ENCODE assay signal across 22 cellular contexts in genomic region chr6:81934936-81935335, GRCh38.
"Had no signal": no experiment of that assay in that cellular context is flagged by ENCODE, and none has a peak within 500 bp of the region (broad histone marks: within the 10 kb centered on the region; RNA-seq: fewer than 3 reads in every experiment).

No MANE protein-coding gene starts in this region.

- H3K4me2 ChIP-seq: hepatocyte had no signal

- H3K36me3 ChIP-seq: left ventricle myocardium inferior, lower lobe of right lung, sigmoid colon, tibial nerve had no signal

- H3K27me3 ChIP-seq: hepatocyte, sigmoid colon, testis, tibial nerve had no signal

- H3K79me2 ChIP-seq: hepatocyte had no signal

- H2AFZ ChIP-seq: hepatocyte had no signal

- ATAC-seq: left cardiac atrium; lower lobe of right lung; stimulated activated naive B cell treated with anti-CD40 and anti-IgM and Interleukin-4, amounts not matched to agents 10 μg/mL and 1 μg/mL and 100 μg/mL, for 72 hours; stimulated activated naive CD8-positive, alpha-beta T cell treated with anti-CD3 and anti-CD28 coated beads, Interleukin-15, amount 100 ng/mL, for 72 hours had no signal

- H3K4me3 ChIP-seq: coronary artery, hepatocyte, left ventricle myocardium inferior, lower lobe of right lung, sigmoid colon, skin epidermis, testis, tibial nerve had no signal

- H3K4me1 ChIP-seq: testis had no signal

- DNase-seq: cerebellar nuclear complex; effector CD4-positive, alpha-beta T cell; endodermal cell; erythroblast; foreskin melanocyte; head of caudate nucleus; kidney; left cardiac atrium; left ventricle myocardium inferior; lower lobe of right lung; midbrain; naive B cell; sigmoid colon; stimulated activated CD4-positive, alpha-beta T cell treated with anti-CD3 and anti-CD28 coated beads, Interleukin-2, amount 100 ng/mL, for 24 hours; stimulated activated CD4-positive, alpha-beta T cell treated with anti-CD3 and anti-CD28 coated beads, Interleukin-4, amount 100 ng/mL, for 4 hours; stimulated activated naive B cell treated with anti-CD40 and anti-IgM and Interleukin-4, amounts not matched to agents 10 μg/mL and 1 μg/mL and 100 μg/mL, for 72 hours; stimulated activated naive CD8-positive, alpha-beta T cell treated with anti-CD3 and anti-CD28 coated beads, Interleukin-15, amount 100 ng/mL, for 72 hours; testis had no signal

- H3K9me3 ChIP-seq: lower lobe of right lung, sigmoid colon, testis, tibial nerve had no signal

- H3K27ac ChIP-seq: coronary artery, left ventricle myocardium inferior, lower lobe of right lung, sigmoid colon, skin epidermis, testis, tibial nerve had no signal
